In genomic region chr19:12938536-12939291, GRCh38 we compare ENCODE assay signal across 8 cellular contexts. TPM values are rescaled to one million over a fixed set of nuclear protein-coding genes. Genes with fewer than 3 reads are reported as not detected.
DNase-seq lines count a peak whose midpoint lies in the region; ATAC-seq and TF ChIP-seq lines count a peak whose summit lies in the region.

CALR (plus strand) TSS chr19:12938609; CDS start chr19:12938680, 71 bp downstream.

- peaks cover 64% of the 10 kb centered on the region for H3K4me1 Mint-ChIP-seq in dendritic cell treated with granulocyte-macrophage colony-stimulating factor and Interleukin-4, amounts not matched to agents 40 ng/mL and 50 ng/mL, for 4 days (ENCODE audit: low read depth)

- peak within 1 kb of the TSS; percentile 95 for H3K27ac Mint-ChIP-seq in dendritic cell treated with granulocyte-macrophage colony-stimulating factor and Interleukin-4, amounts not matched to agents 40 ng/mL and 50 ng/mL, for 4 days

- intact Hi-C loops in dendritic cell treated with granulocyte-macrophage colony-stimulating factor and Interleukin-4, amounts not matched to agents 40 ng/mL and 50 ng/mL, for 4 days (cut with micrococcal nuclease) = no loop called here
- intact Hi-C loops in lower lobe of right lung (cut with DNase I) = no loop called here
- intact Hi-C loops in thyroid gland (cut with DNase I) = loop anchor here (10.0 kb wide), 1 partner anchor 54 kb away; the partner anchor contains the start of genes DNASE2 and KLF1

- 0 to 1% methylated on average over 12 to 26 of the region's 67 CpGs for WGBS in thyroid gland, 2 donors

- TF ChIP-seq POLR2A in Raji (IDR thresholded peaks at IDR 0.05; ENCODE audit: insufficient read depth, low read depth, low read length) (peak; percentile 98), thyroid gland (IDR thresholded peaks at IDR 0.05) (peak; percentile 99 to 100)

- H3K27me3 ChIP-seq in lower lobe of right lung (ENCODE audit: low read depth) (no peaks in the 10 kb centered on the region), thyroid gland (no peaks in the 10 kb centered on the region)

- H3K27ac ChIP-seq in HEK293 (ENCODE audit: extremely low read depth, low read depth, low read length) (peak within 1 kb of the TSS; percentile 82), lower lobe of right lung (peak within 1 kb of the TSS; percentile 97), thyroid gland (peak within 1 kb of the TSS; percentile 90 to 98 (median 96))

- H3K4me3 Mint-ChIP-seq in dendritic cell treated with granulocyte-macrophage colony-stimulating factor and Interleukin-4, amounts not matched to agents 40 ng/mL and 50 ng/mL, for 4 days = peak within 1 kb of the TSS; percentile 94

- DNase-seq in EL (peak; percentile 38), lower lobe of right lung (no peak), thyroid gland (peak in 1 of 2 donors; percentile 22), NCI-H2107 treated with DMSO at 0.1 percent for 48 hours (lab: John Stamatoyannopoulos, UW; ENCODE audit: unreplicated experiment) (no peak), GM19240 (ENCODE audit: insufficient read length, low spot score) (no peak)

- no peaks in the 10 kb centered on the region for H3K27me3 Mint-ChIP-seq in dendritic cell treated with granulocyte-macrophage colony-stimulating factor and Interleukin-4, amounts not matched to agents 40 ng/mL and 50 ng/mL, for 4 days

- H3K36me3 ChIP-seq in HEK293 (ENCODE audit: control insufficient read depth in 2 of 2, insufficient read depth in 1 of 2, low read length in 2 of 2) (peaks cover 18 to 48% of the 10 kb centered on the region in 2 experiments; a peak in 2 of 3 replicates), lower lobe of right lung (peaks cover 45% of the 10 kb centered on the region), thyroid gland (peaks cover 38 to 48% of the 10 kb centered on the region in 2 donors)

- H3K9me3 ChIP-seq in HEK293 (ENCODE audit: control insufficient read depth, insufficient read depth, low read depth, low read length) (no peaks in the 10 kb centered on the region), lower lobe of right lung (no peaks in the 10 kb centered on the region), thyroid gland (no peaks in the 10 kb centered on the region)

- peak; percentile 43 to 49 for ATAC-seq in lower lobe of right lung

- no peaks in the 10 kb centered on the region for H3K9me3 Mint-ChIP-seq in dendritic cell treated with granulocyte-macrophage colony-stimulating factor and Interleukin-4, amounts not matched to agents 40 ng/mL and 50 ng/mL, for 4 days

- H3K4me3 ChIP-seq in HEK293 (ENCODE audit: low read depth, low read length) (peak within 1 kb of the TSS; percentile 97), lower lobe of right lung (peak within 1 kb of the TSS; percentile 100), thyroid gland (replicated peaks in 1 of 3) (peak within 1 kb of the TSS; percentile 98 to 100 (median 99))

- H3K4me1 ChIP-seq in HEK293 (ENCODE audit: control insufficient read depth, insufficient read depth, low read length) (peaks cover 9% of the 10 kb centered on the region), lower lobe of right lung (peaks cover 52% of the 10 kb centered on the region), thyroid gland (peaks cover 39 to 50% of the 10 kb centered on the region in 2 donors)

- POLR2A ChIA-PET in HEK293 (lab: Yijun Ruan, JAX) = interaction anchor here (0.5 to 2.9 kb wide), 12 partner anchors 8 to 226 kb away, joined by 3 to 21 read pairs (median 6); partner anchors contain the start of genes DNASE2, GCDH and RAD23A

- TF ChIP-seq CTCF in HEK293 (tag by site-specific recombination; IDR thresholded peaks at IDR 0.05) (peak; percentile 90), lower lobe of right lung (IDR thresholded peaks at IDR 0.05) (peak; percentile 18), thyroid gland (IDR thresholded peaks at IDR 0.05) (peak in 1 of 6 experiments; percentile 26)

- CTCF ChIA-PET in HEK293 (lab: Yijun Ruan, JAX) = interaction anchor here (0.7 to 2.6 kb wide), 2 partner anchors 27 to 94 kb away, joined by 4 to 11 read pairs; no protein-coding TSS in a partner anchor

- peaks cover 56% of the 10 kb centered on the region for H3K36me3 Mint-ChIP-seq in dendritic cell treated with granulocyte-macrophage colony-stimulating factor and Interleukin-4, amounts not matched to agents 40 ng/mL and 50 ng/mL, for 4 days (ENCODE audit: low read depth)

TF ChIP-seq in HEK293, 187 proteins besides CTCF, POLR2A, EP300 and RAD21 (continues in another document):
- TF ChIP-seq ZFHX2 (tag by site-specific recombination; conservative IDR thresholded peaks at IDR 0.05) (peak; percentile 6; the same call in 1 of the 2 replicates), ZNF670 (tag by site-specific recombination; IDR thresholded peaks at IDR 0.05; ENCODE audit: low read depth) (no peak), ZIC2 (tag by site-specific recombination; IDR thresholded peaks at IDR 0.05) (peak; percentile 49), ELK4 (IDR thresholded peaks at IDR 0.05; ENCODE audit: borderline replicate concordance, low read depth, low read length) (no peak), ZNF747 (tag by site-specific recombination; IDR thresholded peaks at IDR 0.05) (no peak), ZNF26 (tag by site-specific recombination; IDR thresholded peaks at IDR 0.05) (no peak), SALL2 (tag by site-specific recombination; IDR thresholded peaks at IDR 0.05; ENCODE audit: borderline replicate concordance) (no peak), ZNF350 (tag by site-specific recombination; IDR thresholded peaks at IDR 0.05) (no peak), ZNF302 (tag by site-specific recombination; IDR thresholded peaks at IDR 0.05; ENCODE audit: low read depth) (no peak), ZNF37A (tag by site-specific recombination; IDR thresholded peaks at IDR 0.05) (no peak), ZNF585B (tag by site-specific recombination; IDR thresholded peaks at IDR 0.05) (no peak), TSHZ1 (tag by site-specific recombination; IDR thresholded peaks at IDR 0.05; ENCODE audit: borderline replicate concordance) (no peak), ZBTB26 (tag by site-specific recombination; optimal IDR thresholded peaks at IDR 0.05) (peak; percentile 24), ZNF549 (tag by site-specific recombination; IDR thresholded peaks at IDR 0.05) (no peak)

RNA-seq across cellular contexts. Expression of gene CALR, which starts in this region (rescaled TPM):
- total RNA-seq in lower lobe of right lung (872 TPM), thyroid gland (1,000 to 10,000 TPM; 1,892 to 4,270 (median 2,942) TPM)
